2 cellular contexts compared by ENCODE assay signal in genomic region chr6:44397424-44398169, GRCh38.
A peak's percentile ranks its signal among the peaks of the same experiment; 100 is the strongest.
TF ChIP-seq lines count a peak whose summit lies in the region.

No MANE protein-coding gene starts in this region.

TF ChIP-seq in GM12878, 131 proteins besides CTCF, POLR2A, EP300 and RAD21:
- TF ChIP-seq BCL3 (IDR thresholded peaks at IDR 0.05; ENCODE audit: borderline replicate concordance, insufficient read depth, low read depth, low read length, poor library complexity, severe bottlenecking) (no peak), POLR2AphosphoS5 (IDR thresholded peaks at IDR 0.05; ENCODE audit: low read length) (no peak), KDM1A (IDR thresholded peaks at IDR 0.05; ENCODE audit: borderline replicate concordance) (no peak), IRF4 (IDR thresholded peaks at IDR 0.05; ENCODE audit: low read depth, low read length) (no peak), CBFB (IDR thresholded peaks at IDR 0.05; ENCODE audit: low read depth) (no peak), HCFC1 (IDR thresholded peaks at IDR 0.05; ENCODE audit: low read length) (no peak), SIN3A (IDR thresholded peaks at IDR 0.05; ENCODE audit: low read depth, low read length) (no peak), SP1 (IDR thresholded peaks at IDR 0.05; ENCODE audit: low read depth, low read length) (no peak), MEF2A (IDR thresholded peaks at IDR 0.05; ENCODE audit: insufficient read depth, low read depth, low read length) (no peak), POLR2AphosphoS2 (IDR thresholded peaks at IDR 0.05; ENCODE audit: low read depth, low read length) (no peak), ATF2 (IDR thresholded peaks at IDR 0.05; ENCODE audit: low read length) (no peak), ZNF687 (IDR thresholded peaks at IDR 0.05) (no peak), RBBP5 (conservative IDR thresholded peaks at IDR 0.05) (no peak), MXI1 (IDR thresholded peaks at IDR 0.05; ENCODE audit: low read depth, low read length) (no peak), SPI1 (IDR thresholded peaks at IDR 0.05; ENCODE audit: borderline replicate concordance, insufficient read depth, low read depth, low read length) (no peak), ZBTB40 (IDR thresholded peaks at IDR 0.05; ENCODE audit: borderline replicate concordance) (no peak)
TF ChIP-seq in GM12878: peak in this region for 0.

TF ChIP-seq in HepG2, 621 proteins besides CTCF, POLR2A, EP300 and RAD21:
- TF ChIP-seq RNF219 (CRISPR knock-in tag; IDR thresholded peaks at IDR 0.05), result no peak
- TF ChIP-seq RBFOX2 (IDR thresholded peaks at IDR 0.05; ENCODE audit: low read depth, low read length), result 0 out of 2 replicates have a peak, but pooled peaks have one; percentile 17
- TF ChIP-seq CREB1 (IDR thresholded peaks at IDR 0.05), result 0 out of 2 replicates have a peak, but pooled peaks have one; percentile 22
- TF ChIP-seq CREB1 (CRISPR knock-in tag; IDR thresholded peaks at IDR 0.05), result no peak
- no peak for TF ChIP-seq HBP1 (CRISPR knock-in tag; IDR thresholded peaks at IDR 0.05; ENCODE audit: low read depth)
